Comparison of ENCODE assay signal across 7 cellular contexts in the genomic region with DNA sequence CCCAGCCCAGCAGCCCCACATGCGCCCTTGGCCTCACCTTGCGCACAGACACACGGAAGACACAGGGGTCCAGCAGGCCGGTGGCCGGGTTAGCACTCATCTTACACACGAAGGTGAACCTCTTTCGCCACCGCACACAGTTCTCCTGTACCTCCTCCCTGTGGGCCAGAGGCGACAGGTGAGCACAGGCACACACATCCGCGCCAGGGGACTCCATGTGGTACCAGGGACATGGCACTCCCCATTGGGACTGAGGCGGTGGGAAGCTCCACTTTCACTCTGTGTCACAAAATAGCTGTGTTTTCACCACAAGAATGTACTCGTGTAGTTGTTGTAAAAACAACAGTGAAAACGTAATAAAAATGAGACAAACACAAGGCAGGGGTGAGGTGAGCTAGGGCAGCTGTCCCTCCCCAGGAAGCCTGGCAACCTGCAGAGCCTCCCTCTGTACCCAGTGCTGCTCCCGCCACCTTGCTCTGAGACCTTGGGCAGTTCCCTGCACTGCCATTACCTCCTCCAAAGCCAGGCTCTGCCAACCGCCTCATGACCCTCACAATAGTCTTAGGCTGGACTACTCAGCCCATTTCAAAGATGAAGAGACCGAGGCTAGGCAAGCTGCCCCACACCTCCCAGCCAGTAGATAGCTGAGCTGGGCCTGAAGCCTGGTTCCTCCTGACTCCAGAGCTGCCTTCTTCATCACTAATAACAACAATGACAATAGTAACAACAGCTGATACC. TPM values are rescaled to one million over a fixed set of nuclear protein-coding genes. Genes with fewer than 3 reads are reported as not detected.
DNase-seq lines count a peak whose midpoint lies in the region; TF ChIP-seq lines count a peak whose summit lies in the region.
"Had no signal": no experiment of that assay in that cellular context is flagged by ENCODE, and none has a peak within 500 bp of the region (broad histone marks: within the 10 kb centered on the region; RNA-seq: fewer than 3 reads in every experiment).

No MANE protein-coding gene starts in this region.

- H3K4me1 ChIP-seq in HEK293 (ENCODE audit: control insufficient read depth, insufficient read depth, low read length) (peaks cover 8% of the 10 kb centered on the region), muscle layer of colon (ENCODE audit: insufficient read depth, low read length) (peaks cover 54% of the 10 kb centered on the region)

- no peaks in the 10 kb centered on the region for H3K9me3 Mint-ChIP-seq in activated T-helper 1 cell treated with anti-CD3 and anti-CD28 coated beads, Interleukin-12 subunit alpha, Interleukin-12 subunit beta, Interleukin-2, Interleukin-4 antibody, amounts not matched to agents 30 ng/mL and 10 ng/mL and 1 ng/mL, durations not matched to agents 14 hours and 24 hours and 36 hours

- peaks cover 13% of the 10 kb centered on the region for H3K36me3 Mint-ChIP-seq in activated T-helper 1 cell treated with anti-CD3 and anti-CD28 coated beads, Interleukin-12 subunit alpha, Interleukin-12 subunit beta, Interleukin-2, Interleukin-4 antibody, amounts not matched to agents 30 ng/mL and 10 ng/mL and 1 ng/mL, durations not matched to agents 14 hours and 24 hours and 36 hours (ENCODE audit: low read depth)

- H3K27me3 ChIP-seq in muscle layer of colon (ENCODE audit: control insufficient read depth in 1 of 2, insufficient read depth in 2 of 2, low read length in 2 of 2), result no peaks in the 10 kb centered on the region

- H3K4me3 ChIP-seq in HEK293 (ENCODE audit: low read depth, low read length) (no peak overlapping the region), muscle layer of colon (ENCODE audit: low read depth in 1 of 2, low read length in 2 of 2) (no peak overlapping the region)

- no peak overlapping the region for H3K4me3 Mint-ChIP-seq in activated T-helper 1 cell treated with anti-CD3 and anti-CD28 coated beads, Interleukin-12 subunit alpha, Interleukin-12 subunit beta, Interleukin-2, Interleukin-4 antibody, amounts not matched to agents 30 ng/mL and 10 ng/mL and 1 ng/mL, durations not matched to agents 14 hours and 24 hours and 36 hours

- no peak overlapping the region for H3K27ac ChIP-seq in HEK293 (ENCODE audit: extremely low read depth, low read depth, low read length)
- H3K27ac ChIP-seq in muscle layer of colon (ENCODE audit: low read depth, low read length), result peak overlapping the region; percentile 28

- no peak for DNase-seq in activated T-helper 1 cell treated with anti-CD3 and anti-CD28 coated beads, Interleukin-12 subunit alpha, Interleukin-12 subunit beta, Interleukin-2, Interleukin-4 antibody, amounts not matched to agents 30 ng/mL and 10 ng/mL and 1 ng/mL, durations not matched to agents 14 hours and 24 hours and 36 hours (ENCODE audit: low spot score)
- DNase-seq in SK-N-DZ (ENCODE audit: low spot score) (no peak), NOMO-1 treated with dmso at 0.1 percent for 144 hours (lab: John Stamatoyannopoulos, UW; ENCODE audit: unreplicated experiment) (no peak), GM19238 (ENCODE audit: insufficient read length, low spot score) (no peak)
- DNase-seq: activated CD4-positive, alpha-beta T cell treated with anti-CD3 and anti-CD28 coated beads for 4 hours had no signal

- H3K27me3 Mint-ChIP-seq in activated T-helper 1 cell treated with anti-CD3 and anti-CD28 coated beads, Interleukin-12 subunit alpha, Interleukin-12 subunit beta, Interleukin-2, Interleukin-4 antibody, amounts not matched to agents 30 ng/mL and 10 ng/mL and 1 ng/mL, durations not matched to agents 14 hours and 24 hours and 36 hours (ENCODE audit: insufficient read depth), result peaks cover 2% of the 10 kb centered on the region

- CTCF ChIA-PET in HEK293 (lab: Yijun Ruan, JAX), result interaction anchor here (0.6 to 9.0 kb wide), 7 partner anchors 11 to 140 kb away, joined by 4 to 135 read pairs (median 5); no protein-coding TSS in a partner anchor

- H3K9ac ChIP-seq in muscle layer of colon (ENCODE audit: low read length), result no peak overlapping the region

- no peaks in the 10 kb centered on the region for H3K36me3 ChIP-seq in HEK293 (ENCODE audit: control insufficient read depth in 2 of 2, insufficient read depth in 1 of 2, low read length in 2 of 2)
- no peaks in the 10 kb centered on the region for H3K36me3 ChIP-seq in muscle layer of colon (ENCODE audit: insufficient read depth, low read length)

- POLR2A ChIA-PET in HEK293 (lab: Yijun Ruan, JAX), result interaction anchor here (0.6 to 2.7 kb wide), 3 partner anchors 26 to 144 kb away, joined by 3 to 19 read pairs (median 4); partner anchors contain the start of gene EEIG1

- peaks cover 63% of the 10 kb centered on the region for H3K4me1 Mint-ChIP-seq in activated T-helper 1 cell treated with anti-CD3 and anti-CD28 coated beads, Interleukin-12 subunit alpha, Interleukin-12 subunit beta, Interleukin-2, Interleukin-4 antibody, amounts not matched to agents 30 ng/mL and 10 ng/mL and 1 ng/mL, durations not matched to agents 14 hours and 24 hours and 36 hours (ENCODE audit: low read depth)

- intact Hi-C loops in activated T-helper 1 cell treated with anti-CD3 and anti-CD28 coated beads, Interleukin-12 subunit alpha, Interleukin-12 subunit beta, Interleukin-2, Interleukin-4 antibody, amounts not matched to agents 30 ng/mL and 10 ng/mL and 1 ng/mL, durations not matched to agents 14 hours and 24 hours and 36 hours (cut with micrococcal nuclease), result no loop called here

- H3K9me3 ChIP-seq in HEK293 (ENCODE audit: control insufficient read depth, insufficient read depth, low read depth, low read length), result no peaks in the 10 kb centered on the region
- no peaks in the 10 kb centered on the region for H3K9me3 ChIP-seq in muscle layer of colon (ENCODE audit: low read length)

- H3K27ac Mint-ChIP-seq in activated T-helper 1 cell treated with anti-CD3 and anti-CD28 coated beads, Interleukin-12 subunit alpha, Interleukin-12 subunit beta, Interleukin-2, Interleukin-4 antibody, amounts not matched to agents 30 ng/mL and 10 ng/mL and 1 ng/mL, durations not matched to agents 14 hours and 24 hours and 36 hours, result peak overlapping the region; percentile 52

- no peak for TF ChIP-seq CTCF in HEK293 (tag by site-specific recombination; IDR thresholded peaks at IDR 0.05)

TF ChIP-seq in HEK293, 187 proteins besides CTCF, POLR2A, EP300 and RAD21:
- 0 out of 2 replicates have a peak, but pooled peaks have one; percentile 3 for TF ChIP-seq SCRT2 (tag by site-specific recombination; IDR thresholded peaks at IDR 0.05)
- peak; percentile 46 for TF ChIP-seq ZIC2 (tag by site-specific recombination; IDR thresholded peaks at IDR 0.05)
- TF ChIP-seq ZNF341 (tag by site-specific recombination; IDR thresholded peaks at IDR 0.05; ENCODE audit: low read depth), result no peak

RNA-seq across cellular contexts. Expression of gene DPM2, which starts 16.3 kb away (rescaled TPM):
- 62.6 and 70.2 TPM in 2 replicates for total RNA-seq in activated T-helper 1 cell treated with anti-CD3 and anti-CD28 coated beads, Interleukin-12 subunit alpha, Interleukin-12 subunit beta, Interleukin-2, Interleukin-4 antibody, amounts not matched to agents 30 ng/mL and 10 ng/mL and 1 ng/mL, durations not matched to agents 14 hours and 24 hours and 36 hours
- 52.5 and 55.6 TPM in 2 replicates for polyA plus RNA-seq in SK-N-DZ (2014; cell fraction: cytosol; rRNA removed)
- 46.6 and 51.6 TPM in 2 replicates for polyA plus RNA-seq in SK-N-DZ (2014; cell fraction: nucleus; rRNA removed)

RNA-seq across cellular contexts. Expression of gene PIP5KL1, which starts 23.4 kb away (rescaled TPM):
- total RNA-seq in activated T-helper 1 cell treated with anti-CD3 and anti-CD28 coated beads, Interleukin-12 subunit alpha, Interleukin-12 subunit beta, Interleukin-2, Interleukin-4 antibody, amounts not matched to agents 30 ng/mL and 10 ng/mL and 1 ng/mL, durations not matched to agents 14 hours and 24 hours and 36 hours, result 1.1 and 1.2 TPM in 2 replicates
- 2.1 and 3.6 TPM in 2 replicates for polyA plus RNA-seq in SK-N-DZ (2014; cell fraction: cytosol; rRNA removed)
- 18.2 and 18.8 TPM in 2 replicates for polyA plus RNA-seq in SK-N-DZ (2014; cell fraction: nucleus; rRNA removed)

RNA-seq across cellular contexts. Expression of gene EEIG1, which starts 26.9 kb away (rescaled TPM):
- 39.8 and 43.4 TPM in 2 replicates for total RNA-seq in activated T-helper 1 cell treated with anti-CD3 and anti-CD28 coated beads, Interleukin-12 subunit alpha, Interleukin-12 subunit beta, Interleukin-2, Interleukin-4 antibody, amounts not matched to agents 30 ng/mL and 10 ng/mL and 1 ng/mL, durations not matched to agents 14 hours and 24 hours and 36 hours
- polyA plus RNA-seq in SK-N-DZ (2014; cell fraction: cytosol; rRNA removed), result 2.7 and 3.0 TPM in 2 replicates
- 6.9 and 11.3 TPM in 2 replicates for polyA plus RNA-seq in SK-N-DZ (2014; cell fraction: nucleus; rRNA removed)

RNA-seq across cellular contexts. Expression of gene ST6GALNAC4, which starts 37.1 kb away (rescaled TPM):
- 30.8 and 31.6 TPM in 2 replicates for total RNA-seq in activated T-helper 1 cell treated with anti-CD3 and anti-CD28 coated beads, Interleukin-12 subunit alpha, Interleukin-12 subunit beta, Interleukin-2, Interleukin-4 antibody, amounts not matched to agents 30 ng/mL and 10 ng/mL and 1 ng/mL, durations not matched to agents 14 hours and 24 hours and 36 hours
- 28.1 and 28.4 TPM in 2 replicates for polyA plus RNA-seq in SK-N-DZ (2014; cell fraction: cytosol; rRNA removed)
- polyA plus RNA-seq in SK-N-DZ (2014; cell fraction: nucleus; rRNA removed), result 18.1 and 19.8 TPM in 2 replicates

RNA-seq across cellular contexts. Expression of gene ST6GALNAC6, which starts 54.5 kb away (rescaled TPM):
- total RNA-seq in activated T-helper 1 cell treated with anti-CD3 and anti-CD28 coated beads, Interleukin-12 subunit alpha, Interleukin-12 subunit beta, Interleukin-2, Interleukin-4 antibody, amounts not matched to agents 30 ng/mL and 10 ng/mL and 1 ng/mL, durations not matched to agents 14 hours and 24 hours and 36 hours, result 60.6 and 62.4 TPM in 2 replicates
- 28.5 and 39.2 TPM in 2 replicates for polyA plus RNA-seq in SK-N-DZ (2014; cell fraction: cytosol; rRNA removed)
- polyA plus RNA-seq in SK-N-DZ (2014; cell fraction: nucleus; rRNA removed), result 30.8 and 39.5 TPM in 2 replicates
